Comparison of ENCODE assay signal across 13 cellular contexts in genomic region chr3:65888980-65889706, GRCh38.
DNase-seq lines count a peak whose midpoint lies in the region; ATAC-seq, FAIRE-seq and TF ChIP-seq lines count a peak whose summit lies in the region.
"Had no signal": no experiment of that assay in that cellular context is flagged by ENCODE, and none has a peak within 500 bp of the region (broad histone marks: within the 10 kb centered on the region; RNA-seq: fewer than 3 reads in every experiment).

No MANE protein-coding gene starts in this region.

- peaks cover 17% of the 10 kb centered on the region for H3K4me1 Mint-ChIP-seq in Calu3 (ENCODE audit: low read depth, unreplicated experiment)
- peaks cover 15% of the 10 kb centered on the region for H3K4me1 Mint-ChIP-seq in nephron
- no peaks in the 10 kb centered on the region for H3K4me1 Mint-ChIP-seq in activated CD8-positive, alpha-beta T cell treated with anti-CD3 and anti-CD28 coated beads, Interleukin-2, amount 10 ng/mL, durations not matched to agents 7 days and 5 days (ENCODE audit: low read depth)
- H3K4me1 Mint-ChIP-seq: stimulated activated memory B cell treated with anti-CD40 and anti-IgM and Interleukin-4, amounts not matched to agents 10 μg/mL and 1 μg/mL and 100 μg/mL, for 72 hours had no signal

- BruUV-seq in Calu3 (replicated peaks; lab: Mats Ljungman, UMichigan): no TSS peak

- DNase-seq in Calu3 (no peak), RCC 7860 (ENCODE audit: low spot score) (peak; percentile 64), epithelial cell of prostate (ENCODE audit: low read depth, low spot score) (peak; percentile 31), head of caudate nucleus (no peak), NCI-H1092 treated with DMSO at 0.1 percent for 48 hours (lab: John Stamatoyannopoulos, UW) (no peak)
- DNase-seq in activated CD8-positive, alpha-beta T cell treated with anti-CD3 and anti-CD28 coated beads, Interleukin-2, amount 10 ng/mL, durations not matched to agents 7 days and 5 days: no peak
- DNase-seq: activated CD4-positive, CD25-positive, alpha-beta regulatory T cell; NCI-H2107; nephron progenitor cell had no signal

- no peak for TF ChIP-seq CTCF in Calu3 (IDR thresholded peaks at IDR 0.05; ENCODE audit: unreplicated experiment)
- TF ChIP-seq CTCF in nephron (IDR thresholded peaks at IDR 0.05; ENCODE audit: unreplicated experiment in 3 of 3): no peak

- FAIRE-seq in RCC 7860 (lab: Jason Lieb, UNC): peak; percentile 76
- FAIRE-seq: colon had no signal

- H3K36me3 Mint-ChIP-seq in Calu3 (ENCODE audit: insufficient read depth, unreplicated experiment): no peaks in the 10 kb centered on the region
- peaks cover 4% of the 10 kb centered on the region for H3K36me3 Mint-ChIP-seq in nephron (ENCODE audit: low read depth)
- H3K36me3 Mint-ChIP-seq in activated CD8-positive, alpha-beta T cell treated with anti-CD3 and anti-CD28 coated beads, Interleukin-2, amount 10 ng/mL, durations not matched to agents 7 days and 5 days (ENCODE audit: low read depth): no peaks in the 10 kb centered on the region
- H3K36me3 Mint-ChIP-seq: stimulated activated memory B cell treated with anti-CD40 and anti-IgM and Interleukin-4, amounts not matched to agents 10 μg/mL and 1 μg/mL and 100 μg/mL, for 72 hours had no signal

- H3K4me3 Mint-ChIP-seq in Calu3 (ENCODE audit: low read depth, unreplicated experiment) (no peak overlapping the region), nephron (no peak overlapping the region)
- no peak overlapping the region for H3K4me3 Mint-ChIP-seq in activated CD8-positive, alpha-beta T cell treated with anti-CD3 and anti-CD28 coated beads, Interleukin-2, amount 10 ng/mL, durations not matched to agents 7 days and 5 days
- H3K4me3 Mint-ChIP-seq: nephron progenitor cell; stimulated activated memory B cell treated with anti-CD40 and anti-IgM and Interleukin-4, amounts not matched to agents 10 μg/mL and 1 μg/mL and 100 μg/mL, for 72 hours had no signal

- POLR2A ChIA-PET in activated CD8-positive, alpha-beta T cell treated with anti-CD3 and anti-CD28 coated beads, Interleukin-2, amount 10 ng/mL, durations not matched to agents 7 days and 5 days (lab: Charles Lee): no interaction called here

- H3K27ac Mint-ChIP-seq in Calu3 (ENCODE audit: unreplicated experiment) (peak overlapping the region; percentile 44), nephron (peak overlapping the region; percentile 13 to 71 (median 57))
- H3K27ac Mint-ChIP-seq in activated CD8-positive, alpha-beta T cell treated with anti-CD3 and anti-CD28 coated beads, Interleukin-2, amount 10 ng/mL, durations not matched to agents 7 days and 5 days: no peak overlapping the region
- H3K27ac Mint-ChIP-seq: nephron progenitor cell; stimulated activated memory B cell treated with anti-CD40 and anti-IgM and Interleukin-4, amounts not matched to agents 10 μg/mL and 1 μg/mL and 100 μg/mL, for 72 hours had no signal

- H3K9me3 Mint-ChIP-seq in Calu3 (ENCODE audit: low read depth, unreplicated experiment): no peaks in the 10 kb centered on the region
- no peaks in the 10 kb centered on the region for H3K9me3 Mint-ChIP-seq in nephron
- no peaks in the 10 kb centered on the region for H3K9me3 Mint-ChIP-seq in activated CD8-positive, alpha-beta T cell treated with anti-CD3 and anti-CD28 coated beads, Interleukin-2, amount 10 ng/mL, durations not matched to agents 7 days and 5 days (ENCODE audit: insufficient read depth)

- H3K27me3 Mint-ChIP-seq in Calu3 (ENCODE audit: unreplicated experiment) (no peaks in the 10 kb centered on the region), nephron (ENCODE audit: low read depth) (no peaks in the 10 kb centered on the region)
- no peaks in the 10 kb centered on the region for H3K27me3 Mint-ChIP-seq in activated CD8-positive, alpha-beta T cell treated with anti-CD3 and anti-CD28 coated beads, Interleukin-2, amount 10 ng/mL, durations not matched to agents 7 days and 5 days (ENCODE audit: low read depth)
- H3K27me3 Mint-ChIP-seq: stimulated activated memory B cell treated with anti-CD40 and anti-IgM and Interleukin-4, amounts not matched to agents 10 μg/mL and 1 μg/mL and 100 μg/mL, for 72 hours had no signal

- CTCF ChIA-PET in Calu3 (lab: Charles Lee): no interaction called here
- CTCF ChIA-PET in activated CD8-positive, alpha-beta T cell treated with anti-CD3 and anti-CD28 coated beads, Interleukin-2, amount 10 ng/mL, durations not matched to agents 7 days and 5 days (lab: Charles Lee): no interaction called here

- intact Hi-C loops in Calu3 (cut with micrococcal nuclease; ENCODE audit: unreplicated experiment): no loop called here
- intact Hi-C loops in head of caudate nucleus (cut with DNase I): no loop called here

- no peak for ATAC-seq in GM21723 (IDR thresholded peaks at IDR 0.05; ENCODE audit: unreplicated experiment)
- ATAC-seq in activated CD8-positive, alpha-beta T cell treated with anti-CD3 and anti-CD28 coated beads, Interleukin-2, amount 10 ng/mL, durations not matched to agents 7 days and 5 days: no peak
- ATAC-seq: stimulated activated memory B cell treated with anti-CD40 and anti-IgM and Interleukin-4, amounts not matched to agents 10 μg/mL and 1 μg/mL and 100 μg/mL, for 72 hours had no signal

- H3K27ac ChIP-seq in epithelial cell of prostate: peak overlapping the region; percentile 28

Comparison
In these comparisons a context has a peak if more than half of its experiments do, and no peak if none do; other contexts are left out.
1. DNase-seq: peak in RCC 7860 (single experiment) and epithelial cell of prostate (single experiment); none in Calu3 (single experiment), head of caudate nucleus (0 of 42), NCI-H1092 treated with DMSO at 0.1 percent for 48 hours (single experiment) and activated CD8-positive, alpha-beta T cell treated with anti-CD3 and anti-CD28 coated beads, Interleukin-2, amount 10 ng/mL, durations not matched to agents 7 days and 5 days (single experiment).